In genomic region chr5:149394996-149395395, GRCh38 we compare ENCODE assay signal across 2 cellular contexts.
TF ChIP-seq lines count a peak whose summit lies in the region.

No MANE protein-coding gene starts in this region.

TF ChIP-seq in HEK293, 187 proteins besides CTCF, POLR2A, EP300 and RAD21:
- TF ChIP-seq ZNF146 (tag by site-specific recombination; IDR thresholded peaks at IDR 0.05): peak; percentile 67; the same call in 1 of the 2 replicates

TF ChIP-seq in HepG2, 621 proteins besides CTCF, POLR2A, EP300 and RAD21:
- 0 out of 2 replicates have a peak, but pooled peaks have one; percentile 9 for TF ChIP-seq MNT (IDR thresholded peaks at IDR 0.05)
TF ChIP-seq in HepG2: peak in this region for 1; not testable (repeated sequence) for 620.
